Comparison of ENCODE assay signal across 10 cellular contexts in genomic region chr22:37640591-37641250, GRCh38. TPM values are rescaled to one million over a fixed set of nuclear protein-coding genes. Genes with fewer than 3 reads are reported as not detected.
DNase-seq lines count a peak whose midpoint lies in the region; ATAC-seq and TF ChIP-seq lines count a peak whose summit lies in the region.
"Had no signal": no experiment of that assay in that cellular context is flagged by ENCODE, and none has a peak within 500 bp of the region (broad histone marks: within the 10 kb centered on the region; RNA-seq: fewer than 3 reads in every experiment).

No MANE protein-coding gene starts in this region.

- H3K36me3 Mint-ChIP-seq in memory B cell (peaks cover 13% of the 10 kb centered on the region), endothelial cell (ENCODE audit: low read depth, unreplicated experiment) (peaks cover 4% of the 10 kb centered on the region)

- no peak for TF ChIP-seq CTCF in astrocyte of the cerebellum (IDR thresholded peaks at IDR 0.05; ENCODE audit: low read depth, low read length, missing control alignments)
- no peak for TF ChIP-seq CTCF in endothelial cell (IDR thresholded peaks at IDR 0.05; ENCODE audit: unreplicated experiment)

- H3K9me3 Mint-ChIP-seq in memory B cell (no peaks in the 10 kb centered on the region), endothelial cell (ENCODE audit: unreplicated experiment) (no peaks in the 10 kb centered on the region)

- DNase-seq in stimulated activated naive CD4-positive, alpha-beta T cell (lab: John Stamatoyannopoulos, UW) = peak; percentile 13 to 47 (median 41)
- no peak for DNase-seq in stimulated activated naive CD4-positive, alpha-beta T cell treated with Interleukin-2 at 50 U/mL for 16 hours (lab: John Stamatoyannopoulos, UW)
- DNase-seq in astrocyte of the cerebellum (ENCODE audit: low read depth) (no peak), memory B cell (ENCODE audit: low spot score in 2 of 2) (no peak), HuH-7.5 (ENCODE audit: low spot score) (no peak), endothelial cell (ENCODE audit: low spot score) (no peak)
- DNase-seq: GDM1 had no signal

- H3K4me3 ChIP-seq in astrocyte of the cerebellum (ENCODE audit: low read depth, low read length) = peak overlapping the region; percentile 51
- H3K4me3 ChIP-seq: lung had no signal

- H3K27ac Mint-ChIP-seq in memory B cell = peak overlapping the region; percentile 74
- H3K27ac Mint-ChIP-seq in endothelial cell (ENCODE audit: unreplicated experiment) = no peak overlapping the region

- in situ Hi-C loops in astrocyte of the cerebellum (cut with HindIII; ENCODE audit: low sequenced_read_pairs) = no loop called here

- H3K27me3 Mint-ChIP-seq in memory B cell (no peaks in the 10 kb centered on the region), endothelial cell (ENCODE audit: unreplicated experiment) (peaks cover 8% of the 10 kb centered on the region)

- H3K4me1 Mint-ChIP-seq in memory B cell (peaks cover 45% of the 10 kb centered on the region), endothelial cell (ENCODE audit: unreplicated experiment) (peaks cover 2% of the 10 kb centered on the region)

- peak; percentile 10 for ATAC-seq in memory B cell (ENCODE audit: low read depth)
- no peak for ATAC-seq in HG03439 (IDR thresholded peaks at IDR 0.05; ENCODE audit: unreplicated experiment)
- no peak for ATAC-seq in HG02610 (IDR thresholded peaks at IDR 0.05; ENCODE audit: unreplicated experiment)

- H3K4me3 Mint-ChIP-seq in memory B cell (peak overlapping the region; percentile 92), endothelial cell (ENCODE audit: unreplicated experiment) (no peak overlapping the region)

RNA-seq across cellular contexts. Expression of gene SH3BP1, which starts 1.3 kb away (rescaled TPM):
- total RNA-seq in endothelial cell (ENCODE audit: unreplicated experiment) = 11.6 TPM

RNA-seq across cellular contexts. Expression of gene PDXP, which starts 17.8 kb away (rescaled TPM):
- 13.4 TPM for total RNA-seq in endothelial cell (ENCODE audit: unreplicated experiment)

RNA-seq across cellular contexts. Expression of gene GGA1, which starts 32.1 kb away (rescaled TPM):
- 63.6 TPM for total RNA-seq in endothelial cell (ENCODE audit: unreplicated experiment)

RNA-seq across cellular contexts. Expression of gene LGALS1, which starts 34.7 kb away (rescaled TPM):
- 18.6 TPM for total RNA-seq in endothelial cell (ENCODE audit: unreplicated experiment)

RNA-seq across cellular contexts. Expression of gene NOL12, which starts 45.4 kb away (rescaled TPM):
- 15.7 TPM for total RNA-seq in endothelial cell (ENCODE audit: unreplicated experiment)

Comparison
In these comparisons a context has a peak if more than half of its experiments do, and no peak if none do; other contexts are left out.
1. DNase-seq: peak in stimulated activated naive CD4-positive, alpha-beta T cell (6 of 6); none in stimulated activated naive CD4-positive, alpha-beta T cell treated with Interleukin-2 at 50 U/mL for 16 hours (single experiment), astrocyte of the cerebellum (single experiment), memory B cell (0 of 2), HuH-7.5 (single experiment) and endothelial cell (single experiment).